ENCODE assay signal across 9 cellular contexts in the genomic region with DNA sequence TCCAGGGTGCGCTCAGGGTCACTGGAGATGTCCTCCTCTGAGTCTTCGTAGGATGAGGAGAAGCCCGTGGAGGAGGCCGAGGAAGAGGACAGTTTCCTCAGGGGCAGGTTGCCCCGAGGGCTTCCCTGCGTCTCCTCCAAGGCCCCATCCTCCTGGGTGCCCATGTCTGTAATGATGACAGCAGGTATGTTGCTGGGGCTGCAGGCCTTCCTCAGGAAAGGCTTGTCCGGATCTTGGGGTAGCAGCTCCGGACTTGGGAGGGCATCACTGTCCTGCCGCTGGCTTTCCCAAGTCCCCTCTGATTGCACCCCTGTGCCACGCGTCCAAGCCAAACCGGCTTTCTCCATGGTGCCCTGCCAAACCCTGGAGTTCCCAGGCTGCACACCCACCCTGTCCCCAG. TPM values are rescaled to one million over a fixed set of nuclear protein-coding genes. Genes with fewer than 3 reads are reported as not detected.
A peak's percentile ranks its signal among the peaks of the same experiment; 100 is the strongest.
DNase-seq lines count a peak whose midpoint lies in the region; TF ChIP-seq lines count a peak whose summit lies in the region.
"Had no signal": no experiment of that assay in that cellular context is flagged by ENCODE, and none has a peak within 500 bp of the region (broad histone marks: within the 10 kb centered on the region; RNA-seq: fewer than 3 reads in every experiment).

No MANE protein-coding gene starts in this region.

- H2AK5ac ChIP-seq in mesendoderm (ENCODE audit: low read length) (no peak overlapping the region), mesenchymal stem cell (ENCODE audit: low read length, severe bottlenecking) (no peak overlapping the region)

- H3K79me1 ChIP-seq in mesendoderm (ENCODE audit: low read length): peaks cover 8% of the 10 kb centered on the region
- H3K79me1 ChIP-seq in mesenchymal stem cell (replicated peaks; ENCODE audit: low read length, poor library complexity, severe bottlenecking): peaks cover 29% of the 10 kb centered on the region

- H3K14ac ChIP-seq in mesenchymal stem cell (ENCODE audit: low read length in 2 of 2): no peak overlapping the region

- no peaks in the 10 kb centered on the region for H3K27me3 Mint-ChIP-seq in activated naive CD4-positive, alpha-beta T cell treated with anti-CD3 and anti-CD28 coated beads for 36 hours (ENCODE audit: low read depth)

- H3K79me2 ChIP-seq in mesendoderm (ENCODE audit: control insufficient read depth, insufficient read depth, low read length): peaks cover 8% of the 10 kb centered on the region

- H3K56ac ChIP-seq in mesendoderm (ENCODE audit: low read length): peak overlapping the region; percentile 25

- no peak overlapping the region for H4K91ac ChIP-seq in mesenchymal stem cell (ENCODE audit: low read length)

- H3K4me3 ChIP-seq in ascending aorta: peak overlapping the region; percentile 87 to 95
- H3K4me3 ChIP-seq in mesendoderm (ENCODE audit: low read length): no peak overlapping the region
- H3K4me3 ChIP-seq in tibial nerve: peak overlapping the region; percentile 1 to 97 (median 82)
- H3K4me3 ChIP-seq in adrenal gland: no peak overlapping the region
- no peak overlapping the region for H3K4me3 ChIP-seq in mesenchymal stem cell (ENCODE audit: insufficient read depth in 1 of 2, low read depth in 1 of 2, low read length in 2 of 2)

- no peak overlapping the region for H2BK5ac ChIP-seq in mesendoderm (ENCODE audit: low read length)
- H2BK5ac ChIP-seq in mesenchymal stem cell (ENCODE audit: low read depth, low read length, poor library complexity, severe bottlenecking): no peak overlapping the region

- no peak overlapping the region for H4K8ac ChIP-seq in mesendoderm (ENCODE audit: low read depth, low read length)
- no peak overlapping the region for H4K8ac ChIP-seq in mesenchymal stem cell (ENCODE audit: low read length)

- H3K9me3 ChIP-seq in ascending aorta (no peaks in the 10 kb centered on the region), tibial nerve (no peaks in the 10 kb centered on the region), adrenal gland (replicated peaks in 1 of 3) (no peaks in the 10 kb centered on the region), mesenchymal stem cell (ENCODE audit: control insufficient read depth, low read length) (no peaks in the 10 kb centered on the region)

- H3K27ac ChIP-seq in ascending aorta: peak overlapping the region; percentile 75 to 93
- no peak overlapping the region for H3K27ac ChIP-seq in mesendoderm (ENCODE audit: low read depth, low read length)
- peak overlapping the region; percentile 92 to 97 (median 94) for H3K27ac ChIP-seq in tibial nerve
- no peak overlapping the region for H3K27ac ChIP-seq in adrenal gland
- no peak overlapping the region for H3K27ac ChIP-seq in mesenchymal stem cell (ENCODE audit: low read length, poor library complexity, severe bottlenecking)

- no CpG with 5 or more reads among the region's 12 CpGs for WGBS in mesendoderm (ENCODE audit: extremely low coverage, insufficient coverage, low lambda C conversion rate)
- 74 to 79% methylated on average over 10 to 11 of the region's 12 CpGs for WGBS in tibial nerve, 2 donors
- WGBS in adrenal gland, 4 donors: 73 to 97% (median 85%) methylated on average over 6 to 12 of the region's 12 CpGs
- 83% methylated on average over 12 of the region's 12 CpGs for WGBS in mesenchymal stem cell

- H2AFZ ChIP-seq in mesenchymal stem cell (ENCODE audit: low read depth, low read length): no peak overlapping the region

- peaks cover 52% of the 10 kb centered on the region for H3K36me3 Mint-ChIP-seq in activated naive CD4-positive, alpha-beta T cell treated with anti-CD3 and anti-CD28 coated beads for 36 hours (ENCODE audit: low read depth)

- H4K5ac ChIP-seq in mesendoderm (ENCODE audit: low read length): no peak overlapping the region

- TF ChIP-seq EP300 in tibial nerve (IDR thresholded peaks at IDR 0.05): no peak

- no peak overlapping the region for H3K18ac ChIP-seq in mesendoderm (ENCODE audit: low read length)
- no peak overlapping the region for H3K18ac ChIP-seq in mesenchymal stem cell (ENCODE audit: low read depth in 1 of 2, low read length in 2 of 2)

- H3K36me3 ChIP-seq in ascending aorta (no peaks in the 10 kb centered on the region), mesendoderm (ENCODE audit: control insufficient read depth, insufficient read depth, low read length) (no peaks in the 10 kb centered on the region), tibial nerve (peaks cover 0 to 19% (median 0%) of the 10 kb centered on the region in 3 donors), adrenal gland (replicated peaks in 1 of 2) (peaks cover 0 to 19% of the 10 kb centered on the region in 2 donors), mesenchymal stem cell (ENCODE audit: control insufficient read depth in 1 of 2, insufficient read depth in 2 of 2, low read depth in 1 of 2, low read length in 2 of 2) (peaks cover 18 to 42% of the 10 kb centered on the region in 2 experiments)

- CTCF ChIA-PET in activated naive CD4-positive, alpha-beta T cell treated with anti-CD3 and anti-CD28 coated beads for 36 hours (lab: Charles Lee): interaction anchor here (1.6 to 1.9 kb wide), 5 partner anchors 24 to 91 kb away, joined by 3 to 9 read pairs (median 6); no protein-coding TSS in a partner anchor

- H3K4me1 ChIP-seq in ascending aorta (peaks cover 25 to 53% of the 10 kb centered on the region in 2 donors), mesendoderm (ENCODE audit: control insufficient read depth, low read depth, low read length) (peaks cover 2% of the 10 kb centered on the region), tibial nerve (peaks cover 0 to 76% (median 48%) of the 10 kb centered on the region in 4 donors), adrenal gland (replicated peaks in 1 of 2) (peaks cover 0 to 44% of the 10 kb centered on the region in 2 donors), mesenchymal stem cell (ENCODE audit: control insufficient read depth, insufficient read depth, low read depth, low read length) (peaks cover 21% of the 10 kb centered on the region)

- in situ Hi-C loops in GM13976 (cut with MboI; ENCODE audit: low sequenced_read_pairs, unreplicated experiment): no loop called here

- H2BK120ac ChIP-seq in mesendoderm (ENCODE audit: low read depth, low read length) (no peak overlapping the region), mesenchymal stem cell (ENCODE audit: low read depth, low read length) (no peak overlapping the region)

- peak overlapping the region; percentile 88 for H3K27ac Mint-ChIP-seq in activated naive CD4-positive, alpha-beta T cell treated with anti-CD3 and anti-CD28 coated beads for 36 hours

- no peaks in the 10 kb centered on the region for H3K9me3 Mint-ChIP-seq in activated naive CD4-positive, alpha-beta T cell treated with anti-CD3 and anti-CD28 coated beads for 36 hours

- TF ChIP-seq POLR2A in tibial nerve (IDR thresholded peaks at IDR 0.05) (no peak), adrenal gland (IDR thresholded peaks at IDR 0.05) (no peak)

- H3K4me3 Mint-ChIP-seq in activated naive CD4-positive, alpha-beta T cell treated with anti-CD3 and anti-CD28 coated beads for 36 hours: peak overlapping the region; percentile 77

- H3K4me1 Mint-ChIP-seq in activated naive CD4-positive, alpha-beta T cell treated with anti-CD3 and anti-CD28 coated beads for 36 hours (ENCODE audit: low read depth): peaks cover 41% of the 10 kb centered on the region

- TF ChIP-seq CTCF in ascending aorta (IDR thresholded peaks at IDR 0.05): no peak
- no peak for TF ChIP-seq CTCF in tibial nerve (IDR thresholded peaks at IDR 0.05)
- no peak for TF ChIP-seq CTCF in adrenal gland (IDR thresholded peaks at IDR 0.05)
- TF ChIP-seq CTCF in GM13976 (IDR thresholded peaks at IDR 0.05; ENCODE audit: borderline replicate concordance, control extremely low read depth, extremely low read depth, insufficient read depth, missing control alignments): no peak

- no peak overlapping the region for H3K9ac ChIP-seq in mesendoderm (ENCODE audit: low read length)
- H3K9ac ChIP-seq in mesenchymal stem cell (ENCODE audit: low read length): no peak overlapping the region

- H2BK15ac ChIP-seq in mesendoderm (replicated peaks; ENCODE audit: low read depth): no peak overlapping the region
- no peak overlapping the region for H2BK15ac ChIP-seq in mesenchymal stem cell (ENCODE audit: low read depth, poor library complexity, severe bottlenecking)

- intact Hi-C loops in activated naive CD4-positive, alpha-beta T cell treated with anti-CD3 and anti-CD28 coated beads for 36 hours (cut with micrococcal nuclease): loop anchor here (5.0 kb wide), 2 partner anchors 328 to 673 kb away; a partner anchor contains a TSS
- intact Hi-C loops in ascending aorta (cut with DNase I): loop anchor here (5.0 kb wide), 1 partner anchor 188 kb away; a partner anchor contains a TSS
- intact Hi-C loops in adrenal gland (cut with DNase I): loop anchor here in 1 of 2 donors (10.0 kb wide), 1 partner anchor 81 kb away; no protein-coding TSS in a partner anchor

- H2BK12ac ChIP-seq in mesenchymal stem cell (ENCODE audit: low read length in 2 of 2): peak overlapping the region in 1 of 2 experiments; percentile 6

- H3K27me3 ChIP-seq in ascending aorta (no peaks in the 10 kb centered on the region), mesendoderm (ENCODE audit: insufficient read depth, low read length, poor library complexity) (no peaks in the 10 kb centered on the region), tibial nerve (no peaks in the 10 kb centered on the region), adrenal gland (no peaks in the 10 kb centered on the region), mesenchymal stem cell (ENCODE audit: control insufficient read depth in 1 of 2, insufficient read depth in 1 of 2, low read length in 2 of 2) (no peaks in the 10 kb centered on the region)

- no peak overlapping the region for H3K4ac ChIP-seq in mesendoderm (ENCODE audit: low read depth, low read length)
- H3K4ac ChIP-seq in mesenchymal stem cell (ENCODE audit: low read depth in 1 of 2, low read length in 2 of 2): no peak overlapping the region

- H3K4me2 ChIP-seq in mesendoderm (ENCODE audit: low read length) (no peak overlapping the region), mesenchymal stem cell (ENCODE audit: low read length, poor library complexity, severe bottlenecking) (no peak overlapping the region)

- H3K23ac ChIP-seq in mesendoderm (ENCODE audit: low read length) (no peak overlapping the region), mesenchymal stem cell (ENCODE audit: low read length in 2 of 2) (no peak overlapping the region)

- DNase-seq in activated naive CD4-positive, alpha-beta T cell treated with anti-CD3 and anti-CD28 coated beads for 36 hours: no peak
- no peak for DNase-seq in activated naive CD4-positive, alpha-beta T cell treated with Interleukin-2 at 50 U/mL for 16 hours
- DNase-seq in ascending aorta (ENCODE audit: low spot score in 2 of 2): no peak
- DNase-seq in mesendoderm: no peak
- no peak for DNase-seq in tibial nerve (ENCODE audit: low spot score in 2 of 2)
- DNase-seq in adrenal gland: no peak
- DNase-seq in mesenchymal stem cell: no peak
- DNase-seq in GM13976 (ENCODE audit: low spot score): no peak
- DNase-seq: NCI-H526 had no signal

RNA-seq across cellular contexts. Expression of a gene that starts 3.5 kb away (rescaled TPM):
- total RNA-seq in activated naive CD4-positive, alpha-beta T cell treated with anti-CD3 and anti-CD28 coated beads for 36 hours: 10 to 100 TPM; 40.3 to 40.9 TPM
- total RNA-seq in ascending aorta (27.5 TPM), tibial nerve (10 to 100 TPM; 49.2 to 82.0 (median 52.7) TPM), adrenal gland (10 to 100 TPM in 7 of 8 donors, 1 to 10 TPM in 1; 8.3 to 22.7 (median 14.6) TPM)
- 4.7 TPM for polyA plus RNA-seq in mesendoderm (2013, experiment 1 of 2)
- polyA plus RNA-seq in mesendoderm (2013, experiment 2 of 2): 4.9 TPM
- 1 to 10 TPM; 3.0 to 8.3 (median 3.6) TPM for polyA plus RNA-seq in adrenal gland
- 8.1 TPM for polyA plus RNA-seq in mesenchymal stem cell (2013, experiment 1 of 2)
- polyA plus RNA-seq in mesenchymal stem cell (2013, experiment 2 of 2): 8.0 TPM

Comparison
In these comparisons a context has a peak if more than half of its experiments do, and no peak if none do; other contexts are left out.
1. H3K27ac ChIP-seq: peak in ascending aorta (2 of 2) and tibial nerve (4 of 4); none in mesendoderm (single experiment), adrenal gland (0 of 5) and mesenchymal stem cell (single experiment).
2. H3K4me3 ChIP-seq: peak in ascending aorta (2 of 2) and tibial nerve (4 of 4); none in mesendoderm (single experiment), adrenal gland (0 of 4) and mesenchymal stem cell (0 of 2).